In genomic region chr14:102909911-102910310, GRCh38 we compare ENCODE assay signal across 18 cellular contexts. TPM values are rescaled to one million over a fixed set of nuclear protein-coding genes. Genes with fewer than 3 reads are reported as not detected.
A peak's percentile ranks its signal among the peaks of the same experiment; 100 is the strongest.
DNase-seq lines count a peak whose midpoint lies in the region; ATAC-seq and TF ChIP-seq lines count a peak whose summit lies in the region.
"Had no signal": no experiment of that assay in that cellular context is flagged by ENCODE, and none has a peak within 500 bp of the region (broad histone marks: within the 10 kb centered on the region; RNA-seq: fewer than 3 reads in every experiment).

No MANE protein-coding gene starts in this region.

- H2BK120ac ChIP-seq in IMR-90 (ENCODE audit: low read depth, low read length), result no peak overlapping the region

- H2AK9ac ChIP-seq in IMR-90 (replicated peaks; ENCODE audit: low read depth, low read length, poor library complexity), result peak overlapping the region; percentile 37

- no peak overlapping the region for H3K14ac ChIP-seq in IMR-90 (replicated peaks; ENCODE audit: low read depth, low read length)

- no peak overlapping the region for H3K27ac ChIP-seq in IMR-90 (ENCODE audit: insufficient read depth, low read length)
- no peak overlapping the region for H3K27ac ChIP-seq in aorta (ENCODE audit: low read depth in 1 of 2, low read length in 2 of 2)
- H3K27ac ChIP-seq: HL-60 had no signal

- CTCF ChIA-PET in IMR-90 (lab: Yijun Ruan, JAX), result no interaction called here

- no peak overlapping the region for H3K23ac ChIP-seq in IMR-90 (ENCODE audit: low read depth, low read length)

- dilution Hi-C loops in IMR-90 (cut with HindIII; ENCODE audit: low sequenced_read_pairs, unreplicated experiment), result no loop called here

- DNase-seq in Right ventricle myocardium inferior (ENCODE audit: missing footprints), result peak; percentile 50
- no peak for DNase-seq in cardiac septum (ENCODE audit: low spot score)
- no peak for DNase-seq in IMR-90
- peak in 2 of 3 donors; percentile 12 to 17 for DNase-seq in mucosa of descending colon
- peak; percentile 29 to 54 for DNase-seq in aorta
- no peak for DNase-seq in MV-4-11 (lab: John Stamatoyannopoulos, UW)
- DNase-seq in NAMALWA (ENCODE audit: low spot score), result no peak
- DNase-seq: BE2C, GOT3, NCI-H1105, NCI-H146, NCI-H1930, NCI-H2107, NCI-H524, NCI-H774 had no signal

- in situ Hi-C loops in IMR-90 (cut with MboI; ENCODE audit: low sequenced_read_pairs), result loop anchor here (10.0 kb wide), 2 partner anchors 135 to 215 kb away; partner anchors contain the start of gene TRAF3

- TF ChIP-seq POLR2A in IMR-90 (IDR thresholded peaks at IDR 0.05; ENCODE audit: low read depth, low read length), result no peak

- no peak overlapping the region for H2BK5ac ChIP-seq in IMR-90 (ENCODE audit: low read depth, low read length, poor library complexity, severe bottlenecking)

- H3K9me1 ChIP-seq in IMR-90 (ENCODE audit: insufficient read depth, low read length), result 0 out of 2 replicates have a peak, but pooled peaks cover 2% of the 10 kb centered on the region

- intact Hi-C loops in Right ventricle myocardium inferior (cut with DNase I) (no loop called here), cardiac septum (cut with DNase I) (no loop called here), IMR-90 (cut with micrococcal nuclease) (loop anchor here (10.0 kb wide), 1 partner anchor 315 kb away; the partner anchor contains the start of gene RCOR1), mucosa of descending colon (cut with DNase I, micrococcal nuclease) (loop anchor here in 1 of 2 donors (10.0 kb wide), 1 partner anchor 135 kb away; the partner anchor contains the start of gene TRAF3), aorta (cut with DNase I) (loop anchor here in 1 of 2 donors (10.0 kb wide), 1 partner anchor 215 kb away; no protein-coding TSS in a partner anchor)

- POLR2A ChIA-PET in IMR-90 (lab: Charles Lee; ENCODE audit: unreplicated experiment), result no interaction called here

- H3K9me3 ChIP-seq in IMR-90 (ENCODE audit: control insufficient read depth, insufficient read depth, low read length) (no peaks in the 10 kb centered on the region), mucosa of descending colon (no peaks in the 10 kb centered on the region), aorta (ENCODE audit: control insufficient read depth, low read length) (no peaks in the 10 kb centered on the region)
- H3K9me3 ChIP-seq: BE2C had no signal

- no peaks in the 10 kb centered on the region; the same call in 1 of the 2 replicates for H4K20me1 ChIP-seq in IMR-90 (ENCODE audit: insufficient read depth, low read length)

- H3K4me1 ChIP-seq in IMR-90 (ENCODE audit: control insufficient read depth, insufficient read depth, low read length) (no peaks in the 10 kb centered on the region), mucosa of descending colon (ENCODE audit: low read depth) (no peaks in the 10 kb centered on the region), aorta (ENCODE audit: control insufficient read depth in 1 of 2, insufficient read depth in 2 of 2, low read length in 2 of 2) (no peaks in the 10 kb centered on the region)
- H3K4me1 ChIP-seq: BE2C had no signal

- no peak for ATAC-seq in Right ventricle myocardium inferior
- no peak for ATAC-seq in IMR-90 (ENCODE audit: low read depth)
- no peak for ATAC-seq in mucosa of descending colon
- ATAC-seq in aorta (ENCODE audit: low FRiP score), result no peak
- no peak for ATAC-seq in GM21576 (IDR thresholded peaks at IDR 0.05; ENCODE audit: unreplicated experiment)

- 80% methylated on average over 2 of the region's 10 CpGs; no CpG with 5 or more reads in 1 of the 2 experiments for WGBS in IMR-90 (ENCODE audit: extremely low coverage in 2 of 2, insufficient read length in 1 of 2), 2 experiments
- 80 to 93% methylated on average over 10 of the region's 10 CpGs for WGBS in aorta, 2 donors

- no peak overlapping the region for H4K5ac ChIP-seq in IMR-90 (ENCODE audit: low read depth, low read length)

- BruUV-seq in IMR-90 (replicated peaks; lab: Mats Ljungman, UMichigan), result no TSS peak

- no peak overlapping the region for H3K4me2 ChIP-seq in IMR-90 (ENCODE audit: low read depth, low read length)

- no peak for TF ChIP-seq CTCF in IMR-90 (conservative IDR thresholded peaks at IDR 0.05; ENCODE audit: low read depth, low read length)
- TF ChIP-seq CTCF in mucosa of descending colon (IDR thresholded peaks at IDR 0.05), result no peak

- H3K27me3 ChIP-seq in IMR-90 (ENCODE audit: control insufficient read depth, insufficient read depth, low read length) (no peaks in the 10 kb centered on the region), aorta (ENCODE audit: control insufficient read depth in 1 of 2, insufficient read depth in 2 of 2, low read length in 1 of 2) (no peaks in the 10 kb centered on the region)
- H3K27me3 ChIP-seq: BE2C had no signal

- H3K79me1 ChIP-seq in IMR-90 (ENCODE audit: low read depth in 1 of 2, low read length in 2 of 2), result no peaks in the 10 kb centered on the region

- H3K36me3 ChIP-seq in IMR-90 (ENCODE audit: control insufficient read depth, insufficient read depth, low read length), result peaks cover 11% of the 10 kb centered on the region
- no peaks in the 10 kb centered on the region for H3K36me3 ChIP-seq in mucosa of descending colon (ENCODE audit: low read depth)
- H3K36me3 ChIP-seq in aorta (ENCODE audit: control insufficient read depth in 1 of 2, insufficient read depth in 2 of 2, low read length in 1 of 2), result no peaks in the 10 kb centered on the region

- TF ChIP-seq RAD21 in IMR-90 (IDR thresholded peaks at IDR 0.05; ENCODE audit: low read length), result no peak

- no peak overlapping the region for H2BK20ac ChIP-seq in IMR-90 (ENCODE audit: low read depth, low read length)

- H2AK5ac ChIP-seq in IMR-90 (ENCODE audit: low read depth, low read length), result no peak overlapping the region

- H4K91ac ChIP-seq in IMR-90 (ENCODE audit: insufficient read depth, low read depth, low read length), result no peak overlapping the region

- H2AFZ ChIP-seq in IMR-90 (replicated peaks; ENCODE audit: low read length, poor library complexity), result no peak overlapping the region

- no peak overlapping the region for H3K4ac ChIP-seq in IMR-90 (ENCODE audit: low read depth, low read length)

- H3K9ac ChIP-seq in IMR-90 (ENCODE audit: low read depth, low read length), result no peak overlapping the region

- H3K18ac ChIP-seq in IMR-90 (ENCODE audit: low read depth, low read length), result no peak overlapping the region

- H2BK15ac ChIP-seq in IMR-90 (ENCODE audit: low read depth, low read length), result no peak overlapping the region

- no peak overlapping the region for H3K56ac ChIP-seq in IMR-90 (ENCODE audit: extremely low read depth, insufficient read depth, low read length)

- no peak overlapping the region for H3K4me3 ChIP-seq in IMR-90 (ENCODE audit: insufficient read depth, low read depth, low read length)
- no peak overlapping the region for H3K4me3 ChIP-seq in mucosa of descending colon
- H3K4me3 ChIP-seq in aorta (ENCODE audit: low read length in 2 of 2), result no peak overlapping the region

- no peak overlapping the region for H4K8ac ChIP-seq in IMR-90 (ENCODE audit: low read depth in 2 of 2, low read length in 2 of 2)

TF ChIP-seq in IMR-90, 13 proteins besides CTCF, POLR2A, EP300 and RAD21:
- TF ChIP-seq CHD1 (IDR thresholded peaks at IDR 0.05; ENCODE audit: low read depth, low read length) (no peak), FOS (IDR thresholded peaks at IDR 0.05; ENCODE audit: low read depth, low read length) (no peak), MAFK (IDR thresholded peaks at IDR 0.05; ENCODE audit: low read depth, low read length) (no peak), RCOR1 (IDR thresholded peaks at IDR 0.05; ENCODE audit: insufficient replicate concordance, low read length) (no peak), CEBPB (IDR thresholded peaks at IDR 0.05; ENCODE audit: low read depth, low read length) (no peak), RFX5 (IDR thresholded peaks at IDR 0.05; ENCODE audit: low read depth, low read length) (no peak), NFE2L2 (IDR thresholded peaks at IDR 0.05; ENCODE audit: low read depth, low read length) (no peak), ELK1 (IDR thresholded peaks at IDR 0.05; ENCODE audit: borderline replicate concordance, low read depth, low read length) (no peak), BHLHE40 (IDR thresholded peaks at IDR 0.05; ENCODE audit: low read depth, low read length) (no peak), SMC3 (IDR thresholded peaks at IDR 0.05; ENCODE audit: low read depth, low read length) (no peak), USF2 (IDR thresholded peaks at IDR 0.05; ENCODE audit: low read depth, low read length) (no peak), MAZ (IDR thresholded peaks at IDR 0.05; ENCODE audit: borderline replicate concordance, low read depth, low read length) (no peak), MXI1 (IDR thresholded peaks at IDR 0.05; ENCODE audit: borderline replicate concordance, low read depth, low read length) (no peak)
TF ChIP-seq in IMR-90: peak in this region for 0.

RNA-seq across cellular contexts. Expression of gene AMN, which starts 12.6 kb away (rescaled TPM):
- total RNA-seq in Right ventricle myocardium inferior, result 0.14 TPM
- not detected for total RNA-seq in cardiac septum
- total RNA-seq in IMR-90 (2012; rRNA removed), result under 0.01 TPM in 1 of 2 replicates, not detected in the other
- polyA plus RNA-seq in IMR-90 (2012; rRNA removed), result 0.11 and 0.24 TPM in 2 replicates
- 0.08 and 0.37 TPM in 2 replicates for polyA plus RNA-seq in IMR-90 (2012; cell fraction: cytosol; rRNA removed)
- 0.95 and 3.4 TPM in 2 replicates for polyA plus RNA-seq in IMR-90 (2012; cell fraction: nucleus; rRNA removed; ENCODE audit: low replicate concordance)
- total RNA-seq in mucosa of descending colon, result 100 to 1,000 TPM; 128 to 486 (median 198) TPM
- total RNA-seq in aorta, result under 1 TPM; 0.16 to 0.48 TPM
- 1 to 10 TPM in 1 of 2 donors, under 1 TPM in 1; 0.20 to 8.8 TPM for polyA plus RNA-seq in aorta
- total RNA-seq: G401 had no signal

Comparison
In these comparisons a context has a peak if more than half of its experiments do, and no peak if none do; other contexts are left out.
1. DNase-seq: peak in Right ventricle myocardium inferior (single experiment), mucosa of descending colon (2 of 3) and aorta (2 of 2); none in cardiac septum (single experiment), IMR-90 (single experiment), MV-4-11 (single experiment) and NAMALWA (single experiment).
2. RNA of gene AMN, which starts 12.6 kb away (total RNA-seq): 128 to 486 TPM in mucosa of descending colon; 0.16 to 0.48 TPM in aorta, 0.14 TPM in Right ventricle myocardium inferior (single experiment), not detected in cardiac septum (single experiment) and under 0.01 TPM in IMR-90; every median in the first group is over 10 times any median in the second.